9 cellular contexts compared by ENCODE assay signal in genomic region chr11:11230802-11231562, GRCh38.
A peak's percentile ranks its signal among the peaks of the same experiment; 100 is the strongest.
DNase-seq lines count a peak whose midpoint lies in the region; ATAC-seq, FAIRE-seq and TF ChIP-seq lines count a peak whose summit lies in the region.
"Had no signal": no experiment of that assay in that cellular context is flagged by ENCODE, and none has a peak within 500 bp of the region (broad histone marks: within the 10 kb centered on the region; RNA-seq: fewer than 3 reads in every experiment).

No MANE protein-coding gene starts in this region.

- H3K4me1 Mint-ChIP-seq in activated T-cell treated with anti-CD3 and anti-CD28 coated beads, Interleukin-2, amount 50 U/mL, for 4 hours (ENCODE audit: low read depth): no peaks in the 10 kb centered on the region
- H3K4me1 Mint-ChIP-seq in stimulated activated memory B cell treated with anti-CD40 and anti-IgM and Interleukin-4, amounts not matched to agents 10 μg/mL and 1 μg/mL and 100 μg/mL, for 72 hours: no peaks in the 10 kb centered on the region
- H3K4me1 Mint-ChIP-seq in T-helper 2 cell treated with Interferon-gamma antibody and Interleukin-4, amounts not matched to agents 5 μg/mL and 100 μg/mL, for 36 hours (ENCODE audit: low read depth): no peaks in the 10 kb centered on the region

- no peaks in the 10 kb centered on the region for H3F3A ChIP-seq in Loucy (ENCODE audit: low read depth)

- no peak for FAIRE-seq in HTR-8/SVneo (lab: Jason Lieb, UNC)

- no peak for ATAC-seq in activated T-cell treated with anti-CD3 and anti-CD28 coated beads, Interleukin-2, amount 50 U/mL, for 4 hours
- ATAC-seq in stimulated activated memory B cell treated with anti-CD40 and anti-IgM and Interleukin-4, amounts not matched to agents 10 μg/mL and 1 μg/mL and 100 μg/mL, for 72 hours: peak; percentile 35

- H4K20me1 ChIP-seq in Loucy (ENCODE audit: insufficient read depth, low read length, poor library complexity, severe bottlenecking): no peaks in the 10 kb centered on the region

- DNase-seq in activated T-cell treated with anti-CD3 and anti-CD28 coated beads for 48 hours (ENCODE audit: low read depth): peak; percentile 11
- DNase-seq in activated T-cell treated with anti-CD3 and anti-CD28 coated beads, Interleukin-2, amount 50 U/mL, for 4 hours: no peak
- DNase-seq in colonic mucosa: no peak
- no peak for DNase-seq in T-helper 2 cell treated with Interferon-gamma antibody and Interleukin-4, amounts not matched to agents 5 μg/mL and 100 μg/mL, for 36 hours (ENCODE audit: low spot score)
- no peak for DNase-seq in sigmoid colon
- DNase-seq in HTR-8/SVneo (ENCODE audit: insufficient read length, low spot score): no peak
- DNase-seq: DMS153 had no signal

- H3K9me3 ChIP-seq in Loucy (ENCODE audit: insufficient read depth, low read depth, low read length): no peaks in the 10 kb centered on the region
- H3K9me3 ChIP-seq in colonic mucosa: no peaks in the 10 kb centered on the region
- no peaks in the 10 kb centered on the region for H3K9me3 ChIP-seq in sigmoid colon

- H3K9me3 Mint-ChIP-seq in activated T-cell treated with anti-CD3 and anti-CD28 coated beads, Interleukin-2, amount 50 U/mL, for 4 hours: no peaks in the 10 kb centered on the region
- no peaks in the 10 kb centered on the region for H3K9me3 Mint-ChIP-seq in stimulated activated memory B cell treated with anti-CD40 and anti-IgM and Interleukin-4, amounts not matched to agents 10 μg/mL and 1 μg/mL and 100 μg/mL, for 72 hours
- H3K9me3 Mint-ChIP-seq in T-helper 2 cell treated with Interferon-gamma antibody and Interleukin-4, amounts not matched to agents 5 μg/mL and 100 μg/mL, for 36 hours: no peaks in the 10 kb centered on the region

- no peak overlapping the region for H2AFZ ChIP-seq in Loucy (ENCODE audit: low read length)

- no peaks in the 10 kb centered on the region for H3K27me3 ChIP-seq in Loucy (ENCODE audit: insufficient read depth, low read length, poor library complexity, severe bottlenecking)
- H3K27me3 ChIP-seq in colonic mucosa: no peaks in the 10 kb centered on the region
- no peaks in the 10 kb centered on the region for H3K27me3 ChIP-seq in sigmoid colon

- H3K79me2 ChIP-seq in Loucy (ENCODE audit: insufficient read depth, low read length): no peaks in the 10 kb centered on the region

- TF ChIP-seq CTCF in Loucy (conservative IDR thresholded peaks at IDR 0.05; ENCODE audit: low read length) (peak; percentile 84), colonic mucosa (IDR thresholded peaks at IDR 0.05) (peak; percentile 32), sigmoid colon (IDR thresholded peaks at IDR 0.05) (peak in 1 of 4 experiments; percentile 21)

- no peaks in the 10 kb centered on the region for H3K9me2 ChIP-seq in Loucy (replicated peaks; ENCODE audit: low read depth, low read length)

- no peaks in the 10 kb centered on the region for H3K36me3 Mint-ChIP-seq in activated T-cell treated with anti-CD3 and anti-CD28 coated beads, Interleukin-2, amount 50 U/mL, for 4 hours (ENCODE audit: insufficient read depth)
- no peaks in the 10 kb centered on the region for H3K36me3 Mint-ChIP-seq in stimulated activated memory B cell treated with anti-CD40 and anti-IgM and Interleukin-4, amounts not matched to agents 10 μg/mL and 1 μg/mL and 100 μg/mL, for 72 hours
- no peaks in the 10 kb centered on the region for H3K36me3 Mint-ChIP-seq in T-helper 2 cell treated with Interferon-gamma antibody and Interleukin-4, amounts not matched to agents 5 μg/mL and 100 μg/mL, for 36 hours (ENCODE audit: low read depth)

- no peak overlapping the region for H3K4me3 Mint-ChIP-seq in activated T-cell treated with anti-CD3 and anti-CD28 coated beads, Interleukin-2, amount 50 U/mL, for 4 hours
- H3K4me3 Mint-ChIP-seq in stimulated activated memory B cell treated with anti-CD40 and anti-IgM and Interleukin-4, amounts not matched to agents 10 μg/mL and 1 μg/mL and 100 μg/mL, for 72 hours: no peak overlapping the region
- H3K4me3 Mint-ChIP-seq in T-helper 2 cell treated with Interferon-gamma antibody and Interleukin-4, amounts not matched to agents 5 μg/mL and 100 μg/mL, for 36 hours: no peak overlapping the region

- H3K36me3 ChIP-seq in Loucy (ENCODE audit: insufficient read depth, low read length): no peaks in the 10 kb centered on the region
- H3K36me3 ChIP-seq in colonic mucosa: no peaks in the 10 kb centered on the region
- no peaks in the 10 kb centered on the region for H3K36me3 ChIP-seq in sigmoid colon

- WGBS in sigmoid colon, 2 donors: 43 to 55% methylated on average over 7 of the region's 7 CpGs

- no peak for TF ChIP-seq EP300 in sigmoid colon (IDR thresholded peaks at IDR 0.05)

- intact Hi-C loops in colonic mucosa (cut with DNase I) (no loop called here), sigmoid colon (cut with DNase I) (loop anchor here (10.0 kb wide), 1 partner anchor 106 kb away; no protein-coding TSS in a partner anchor)

- no peak overlapping the region for H3K4me2 ChIP-seq in Loucy (ENCODE audit: low read depth, low read length, poor library complexity, severe bottlenecking)

- H3K9ac ChIP-seq in Loucy (ENCODE audit: low read depth, low read length, poor library complexity, severe bottlenecking) (no peak overlapping the region), colonic mucosa (ENCODE audit: low read depth in 2 of 2, low read length in 2 of 2) (no peak overlapping the region)

- peaks cover 10% of the 10 kb centered on the region for H3K27me3 Mint-ChIP-seq in activated T-cell treated with anti-CD3 and anti-CD28 coated beads, Interleukin-2, amount 50 U/mL, for 4 hours (ENCODE audit: low read depth)
- H3K27me3 Mint-ChIP-seq in stimulated activated memory B cell treated with anti-CD40 and anti-IgM and Interleukin-4, amounts not matched to agents 10 μg/mL and 1 μg/mL and 100 μg/mL, for 72 hours: peaks cover 19% of the 10 kb centered on the region
- no peaks in the 10 kb centered on the region for H3K27me3 Mint-ChIP-seq in T-helper 2 cell treated with Interferon-gamma antibody and Interleukin-4, amounts not matched to agents 5 μg/mL and 100 μg/mL, for 36 hours (ENCODE audit: low read depth)

- H3K4me3 ChIP-seq in Loucy (ENCODE audit: low read length, poor library complexity, severe bottlenecking) (no peak overlapping the region), colonic mucosa (no peak overlapping the region), sigmoid colon (no peak overlapping the region)

- no peak overlapping the region for H3K27ac Mint-ChIP-seq in stimulated activated memory B cell treated with anti-CD40 and anti-IgM and Interleukin-4, amounts not matched to agents 10 μg/mL and 1 μg/mL and 100 μg/mL, for 72 hours
- H3K27ac Mint-ChIP-seq in T-helper 2 cell treated with Interferon-gamma antibody and Interleukin-4, amounts not matched to agents 5 μg/mL and 100 μg/mL, for 36 hours: no peak overlapping the region

- H3K4me1 ChIP-seq in Loucy (ENCODE audit: insufficient read depth, low read length, poor library complexity, severe bottlenecking) (no peaks in the 10 kb centered on the region), colonic mucosa (no peaks in the 10 kb centered on the region), sigmoid colon (peaks cover 0 to 18% (median 0%) of the 10 kb centered on the region in 4 donors)

- no peak for TF ChIP-seq POLR2A in sigmoid colon (IDR thresholded peaks at IDR 0.05)

- no peak overlapping the region for H3K27ac ChIP-seq in colonic mucosa
- peak overlapping the region in 1 of 4 donors; percentile 30 for H3K27ac ChIP-seq in sigmoid colon
